32 cellular contexts compared by ENCODE assay signal in the genomic region with DNA sequence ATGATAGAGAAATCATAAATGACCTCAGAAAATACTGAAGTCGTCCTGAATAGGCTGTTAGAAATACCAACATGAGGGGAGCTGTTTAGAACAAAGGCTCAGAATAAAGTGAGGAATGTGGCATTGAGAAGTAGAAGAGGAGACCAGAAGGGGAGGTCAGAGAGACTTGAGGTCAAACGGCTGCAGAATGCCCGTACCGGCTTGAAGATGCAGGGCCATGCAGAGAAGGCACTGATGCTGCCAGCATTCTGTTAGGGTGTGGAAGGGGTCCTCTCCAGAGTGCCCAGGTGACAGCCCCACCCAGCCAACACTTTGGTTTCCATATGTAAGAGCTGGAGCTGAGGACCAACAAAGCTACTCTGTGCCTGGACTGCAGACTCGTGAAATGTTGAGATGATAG.
"Had no signal": no experiment of that assay in that cellular context is flagged by ENCODE, and none has a peak within 500 bp of the region (broad histone marks: within the 10 kb centered on the region; RNA-seq: fewer than 3 reads in every experiment).

No MANE protein-coding gene starts in this region.

- H3K4me3 ChIP-seq: adrenal gland, ascending aorta, body of pancreas, breast epithelium, cardiac muscle cell had no signal

- H3K27me3 ChIP-seq: adrenal gland, ascending aorta, body of pancreas, brain microvascular endothelial cell, breast epithelium, cardiac muscle cell had no signal

- ATAC-seq: activated naive CD4-positive, alpha-beta T cell treated with anti-CD3 and anti-CD28 coated beads, Interleukin-2, amount 50 U/mL, for 72 hours; activated naive CD8-positive, alpha-beta T cell treated with anti-CD3 and anti-CD28 coated beads, Interleukin-2, amount 50 U/mL, for 24 hours; activated T-cell treated with anti-CD3 and anti-CD28 coated beads, Interleukin-2, amount 50 U/mL, for 4 hours; activated T-cell treated with anti-CD3 and anti-CD28 coated beads, Interleukin-2, amount 50 U/mL, for 72 hours; activated T-helper 17 cell treated with anti-CD3 and anti-CD28 coated beads, Interleukin-2, amount 50 U/mL, for 72 hours; body of pancreas had no signal

- H3K4me1 ChIP-seq: adrenal gland, ascending aorta, body of pancreas, breast epithelium had no signal

- DNase-seq: activated effector memory CD4-positive, alpha-beta T cell treated with anti-CD3 and anti-CD28 coated beads, Interleukin-2, amount 50 U/mL, for 16 hours; activated effector memory CD4-positive, alpha-beta T cell treated with Interleukin-2 at 50 U/mL for 16 hours; activated gamma-delta T cell; activated gamma-delta T cell treated with Interleukin-2 at 50 U/mL for 16 hours; activated naive CD4-positive, alpha-beta T cell; activated naive CD4-positive, alpha-beta T cell treated with anti-CD3 and anti-CD28 coated beads for 36 hours; activated naive CD4-positive, alpha-beta T cell treated with anti-CD3 and anti-CD28 coated beads, Interleukin-2, amount 10 ng/mL, durations not matched to agents 7 days and 5 days; activated naive CD4-positive, alpha-beta T cell treated with anti-CD3 and anti-CD28 coated beads, Interleukin-2, amount 50 U/mL, for 16 hours; activated naive CD4-positive, alpha-beta T cell treated with Interleukin-2 at 50 U/mL for 16 hours; activated naive CD8-positive, alpha-beta T cell treated with anti-CD3 and anti-CD28 coated beads for 36 hours; activated naive CD8-positive, alpha-beta T cell treated with anti-CD3 and anti-CD28 coated beads, Interleukin-2, amount 10 ng/mL, durations not matched to agents 7 days and 5 days; activated naive CD8-positive, alpha-beta T cell treated with anti-CD3 and anti-CD28 coated beads, Interleukin-2, amount 50 U/mL, for 24 hours; activated T-cell treated with anti-CD3 and anti-CD28 coated beads, Interleukin-2, amount 50 U/mL, for 1 hour; activated T-cell treated with anti-CD3 and anti-CD28 coated beads, Interleukin-2, amount 50 U/mL, for 24 hours; activated T-cell treated with anti-CD3 and anti-CD28 coated beads, Interleukin-2, amount 50 U/mL, for 4 hours; activated T-cell treated with anti-CD3 and anti-CD28 coated beads, Interleukin-2, amount 50 U/mL, for 48 hours; activated T-cell treated with anti-CD3 and anti-CD28 coated beads, Interleukin-2, amount 50 U/mL, for 72 hours; adrenal gland; amniotic stem cell; amygdala; anterior cingulate cortex; aorta; body of pancreas; brain microvascular endothelial cell; caudate nucleus; central memory CD4-positive, alpha-beta T cell; cerebellar nuclear complex had no signal

- H3K36me3 ChIP-seq: adrenal gland, ascending aorta, brain microvascular endothelial cell, breast epithelium, cardiac muscle cell had no signal

- H3K9me3 ChIP-seq: adrenal gland, ascending aorta, body of pancreas, breast epithelium had no signal

- H3K27ac ChIP-seq: adrenal gland, ascending aorta, body of pancreas, brain microvascular endothelial cell, breast epithelium had no signal
